In the genomic region with DNA sequence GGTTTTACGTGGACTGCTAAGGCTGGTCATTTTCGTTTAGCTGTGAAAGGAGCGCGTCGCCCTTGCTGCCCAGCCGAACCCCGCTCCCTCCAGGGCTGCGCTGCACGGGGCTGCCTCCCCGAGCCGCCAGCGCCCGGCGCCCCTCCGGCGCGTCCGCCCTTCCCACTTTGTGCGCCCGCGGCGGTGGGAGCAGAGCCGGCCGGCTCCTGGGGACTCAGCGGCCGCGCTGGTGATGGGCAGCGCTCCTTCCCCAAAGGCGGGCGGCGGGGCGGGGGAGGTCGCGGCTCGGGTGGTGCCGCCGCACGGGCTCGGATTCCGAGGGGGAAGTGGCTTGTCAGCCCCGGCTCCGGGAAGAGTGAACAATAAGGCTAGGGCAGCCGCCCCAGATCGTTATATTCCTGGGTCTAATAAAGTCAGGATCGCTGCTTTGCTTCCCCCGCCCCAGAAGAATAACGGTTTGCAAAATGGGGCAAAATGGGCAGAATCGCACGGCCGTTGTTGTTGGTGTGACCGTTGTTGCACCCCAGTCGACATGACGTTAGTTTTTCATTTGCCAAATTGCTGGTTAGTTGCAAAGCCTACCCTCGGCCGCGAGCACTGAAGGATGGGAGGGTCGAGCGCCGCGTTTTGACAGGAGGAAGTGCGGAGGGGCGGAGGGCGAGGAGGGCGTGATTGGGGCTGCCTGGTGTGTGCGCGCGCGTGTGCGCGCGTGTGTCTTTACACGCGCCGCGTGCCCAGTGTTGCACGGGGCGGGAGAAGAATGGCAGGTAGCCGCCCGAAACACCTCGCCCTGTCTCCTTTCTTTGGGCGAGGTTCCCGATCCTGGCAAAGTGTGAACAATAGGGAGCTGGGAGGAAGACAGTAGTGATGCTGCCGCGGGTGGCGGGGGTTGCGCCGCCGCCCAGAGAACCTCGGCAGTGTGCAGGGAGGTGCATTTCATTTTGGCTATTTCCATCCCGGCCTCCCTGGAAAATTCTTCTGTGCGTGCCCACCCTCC, we compare ENCODE assay signal across 8 cellular contexts. TPM values are rescaled to one million over a fixed set of nuclear protein-coding genes. Genes with fewer than 3 reads are reported as not detected.
A peak's percentile ranks its signal among the peaks of the same experiment; 100 is the strongest.
DNase-seq lines count a peak whose midpoint lies in the region; ATAC-seq and TF ChIP-seq lines count a peak whose summit lies in the region.

No MANE protein-coding gene starts in this region.

- no peak for DNase-seq in HFFc6
- DNase-seq in SW480 (ENCODE audit: low spot score) = peak; percentile 38
- no peak for DNase-seq in epithelial cell of proximal tubule (ENCODE audit: low read depth)
- DNase-seq in germinal center (ENCODE audit: low spot score) = no peak

- peak overlapping the region; percentile 80 for H3K4me3 Mint-ChIP-seq in HFFc6

- H3K4me3 ChIP-seq in BLaER1 (peak overlapping the region; percentile 80), epithelial cell of proximal tubule (ENCODE audit: low read depth, low read length) (peak overlapping the region; percentile 53), muscle layer of colon (ENCODE audit: low read depth in 1 of 2, low read length in 2 of 2) (peak overlapping the region; percentile 73 to 82), urinary bladder (ENCODE audit: low read depth, low read length) (peak overlapping the region; percentile 56)

- H3K27me3 ChIP-seq in BLaER1 = peaks cover 11% of the 10 kb centered on the region
- peaks cover 0 to 16% of the 10 kb centered on the region in 2 donors for H3K27me3 ChIP-seq in muscle layer of colon (ENCODE audit: control insufficient read depth in 1 of 2, insufficient read depth in 2 of 2, low read length in 2 of 2)

- H4K20me1 ChIP-seq in BLaER1 = no peaks in the 10 kb centered on the region

- under 1% methylated on average over 91 of the region's 91 CpGs for WGBS in urinary bladder

- H3K36me3 ChIP-seq in BLaER1 (no peaks in the 10 kb centered on the region), muscle layer of colon (ENCODE audit: insufficient read depth, low read length) (no peaks in the 10 kb centered on the region), urinary bladder (ENCODE audit: insufficient read depth) (no peaks in the 10 kb centered on the region)

- no peak overlapping the region for H3K27ac ChIP-seq in BLaER1
- peak overlapping the region; percentile 58 for H3K27ac ChIP-seq in muscle layer of colon (ENCODE audit: low read depth, low read length)
- no peak overlapping the region for H3K27ac ChIP-seq in urinary bladder (ENCODE audit: low read depth)

- H3K9me3 ChIP-seq in BLaER1 (0 out of 2 replicates have a peak, but pooled peaks cover 3% of the 10 kb centered on the region), muscle layer of colon (ENCODE audit: low read length) (no peaks in the 10 kb centered on the region)

- TF ChIP-seq CTCF in HFFc6 (IDR thresholded peaks at IDR 0.05) = no peak
- no peak for TF ChIP-seq CTCF in epithelial cell of proximal tubule (conservative IDR thresholded peaks at IDR 0.05; ENCODE audit: low read depth, low read length)

- no peaks in the 10 kb centered on the region; the same call in 1 of the 2 replicates for H3K9me3 Mint-ChIP-seq in HFFc6

- no peak for ATAC-seq in GM21381 (IDR thresholded peaks at IDR 0.05; ENCODE audit: unreplicated experiment)

- peaks cover 23% of the 10 kb centered on the region for H3K27me3 Mint-ChIP-seq in HFFc6 (ENCODE audit: insufficient read depth)

- peaks cover 5% of the 10 kb centered on the region; the same call in 1 of the 2 replicates for H3K4me1 ChIP-seq in BLaER1
- H3K4me1 ChIP-seq in muscle layer of colon (ENCODE audit: insufficient read depth, low read length) = peaks cover 5% of the 10 kb centered on the region
- no peaks in the 10 kb centered on the region for H3K4me1 ChIP-seq in urinary bladder (ENCODE audit: insufficient read depth)

- H3K9ac ChIP-seq in BLaER1 (peak overlapping the region; percentile 38; the same call in 1 of the 2 replicates), muscle layer of colon (ENCODE audit: low read length) (no peak overlapping the region)

- H3K4me1 Mint-ChIP-seq in HFFc6 (ENCODE audit: low read depth) = peaks cover 6% of the 10 kb centered on the region

- no peak overlapping the region for H3K27ac Mint-ChIP-seq in HFFc6

- H3K36me3 Mint-ChIP-seq in HFFc6 (ENCODE audit: low read depth) = no peaks in the 10 kb centered on the region

- H3K4me2 ChIP-seq in BLaER1 = peak overlapping the region; percentile 97

RNA-seq across cellular contexts. Expression of a gene that starts 0.8 kb away (rescaled TPM):
- under 1 TPM in 1 of 6 experiments, not detected in 5; 0.20 TPM for total RNA-seq in HFFc6 (2021; fragmentation: NEBNext Ultra II Directional; extraction: Animal tissue kit (Norgen Biotek cat#: 25700))
- total RNA-seq in epithelial cell of proximal tubule (2.2 and 3.1 TPM in 2 replicates), urinary bladder (114 TPM)
- 79.1 TPM for polyA plus RNA-seq in urinary bladder

Comparison
In these comparisons a context has a peak if more than half of its experiments do, and no peak if none do; other contexts are left out.
1. RNA of a gene that starts 0.8 kb away (total RNA-seq): 114 TPM in urinary bladder (single experiment); 2.2 to 3.1 TPM in epithelial cell of proximal tubule and 0.20 TPM in HFFc6; every median in the first group is over 10 times any median in the second.
2. Peak in every context shown above with its lines, with median percentiles within 50 percentile points of each other: H3K4me3 ChIP-seq.